ENCODE assay signal across 1 cellular context in the genomic region with DNA sequence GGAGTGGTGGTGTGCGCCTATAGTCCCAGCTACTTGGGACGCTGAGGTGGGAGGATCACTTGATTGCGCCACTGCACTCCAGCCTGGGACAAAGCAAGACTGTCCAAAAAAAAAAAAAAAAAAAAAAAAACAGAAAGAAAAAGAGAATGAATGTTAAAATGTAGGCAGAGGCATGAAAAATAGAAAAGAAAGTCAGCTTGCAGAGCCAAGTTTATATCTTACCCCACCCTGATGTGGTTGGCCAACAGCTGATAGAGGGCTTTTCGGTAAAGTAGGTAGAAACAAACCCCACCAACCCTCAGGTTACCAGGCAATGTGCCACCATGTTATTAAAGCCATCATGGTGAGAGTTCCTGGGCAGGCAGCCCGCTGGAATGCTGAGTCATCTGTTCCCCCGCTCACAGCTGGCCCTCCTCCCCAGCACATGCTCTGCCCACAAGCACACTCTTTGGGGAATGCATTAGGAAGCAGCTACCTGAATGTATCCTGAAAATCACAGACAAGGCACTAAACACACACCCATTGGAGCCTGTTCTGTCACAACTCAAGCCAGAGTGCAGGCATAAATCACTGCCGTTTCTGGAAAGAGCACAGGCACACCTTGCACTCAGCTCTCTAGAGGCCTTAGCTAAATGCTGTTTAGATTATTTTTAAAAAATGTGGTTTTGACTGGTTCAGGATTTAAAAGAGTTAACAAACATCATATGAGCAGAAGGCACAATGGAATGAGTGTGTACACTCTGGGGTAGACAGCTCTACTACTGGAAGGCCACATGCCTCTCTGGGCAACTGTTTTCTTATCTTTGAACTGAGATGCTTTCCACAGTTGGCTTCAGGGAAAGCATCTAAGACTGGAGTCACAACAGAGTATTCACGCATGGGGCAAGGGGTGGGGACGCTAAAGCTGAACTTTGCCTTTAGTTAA.
TF ChIP-seq lines count a peak whose summit lies in the region.

No MANE protein-coding gene starts in this region.

TF ChIP-seq in K562, 482 proteins besides CTCF, POLR2A, EP300 and RAD21 (continued from another document and continues in another):
- TF ChIP-seq, protein P1, sequence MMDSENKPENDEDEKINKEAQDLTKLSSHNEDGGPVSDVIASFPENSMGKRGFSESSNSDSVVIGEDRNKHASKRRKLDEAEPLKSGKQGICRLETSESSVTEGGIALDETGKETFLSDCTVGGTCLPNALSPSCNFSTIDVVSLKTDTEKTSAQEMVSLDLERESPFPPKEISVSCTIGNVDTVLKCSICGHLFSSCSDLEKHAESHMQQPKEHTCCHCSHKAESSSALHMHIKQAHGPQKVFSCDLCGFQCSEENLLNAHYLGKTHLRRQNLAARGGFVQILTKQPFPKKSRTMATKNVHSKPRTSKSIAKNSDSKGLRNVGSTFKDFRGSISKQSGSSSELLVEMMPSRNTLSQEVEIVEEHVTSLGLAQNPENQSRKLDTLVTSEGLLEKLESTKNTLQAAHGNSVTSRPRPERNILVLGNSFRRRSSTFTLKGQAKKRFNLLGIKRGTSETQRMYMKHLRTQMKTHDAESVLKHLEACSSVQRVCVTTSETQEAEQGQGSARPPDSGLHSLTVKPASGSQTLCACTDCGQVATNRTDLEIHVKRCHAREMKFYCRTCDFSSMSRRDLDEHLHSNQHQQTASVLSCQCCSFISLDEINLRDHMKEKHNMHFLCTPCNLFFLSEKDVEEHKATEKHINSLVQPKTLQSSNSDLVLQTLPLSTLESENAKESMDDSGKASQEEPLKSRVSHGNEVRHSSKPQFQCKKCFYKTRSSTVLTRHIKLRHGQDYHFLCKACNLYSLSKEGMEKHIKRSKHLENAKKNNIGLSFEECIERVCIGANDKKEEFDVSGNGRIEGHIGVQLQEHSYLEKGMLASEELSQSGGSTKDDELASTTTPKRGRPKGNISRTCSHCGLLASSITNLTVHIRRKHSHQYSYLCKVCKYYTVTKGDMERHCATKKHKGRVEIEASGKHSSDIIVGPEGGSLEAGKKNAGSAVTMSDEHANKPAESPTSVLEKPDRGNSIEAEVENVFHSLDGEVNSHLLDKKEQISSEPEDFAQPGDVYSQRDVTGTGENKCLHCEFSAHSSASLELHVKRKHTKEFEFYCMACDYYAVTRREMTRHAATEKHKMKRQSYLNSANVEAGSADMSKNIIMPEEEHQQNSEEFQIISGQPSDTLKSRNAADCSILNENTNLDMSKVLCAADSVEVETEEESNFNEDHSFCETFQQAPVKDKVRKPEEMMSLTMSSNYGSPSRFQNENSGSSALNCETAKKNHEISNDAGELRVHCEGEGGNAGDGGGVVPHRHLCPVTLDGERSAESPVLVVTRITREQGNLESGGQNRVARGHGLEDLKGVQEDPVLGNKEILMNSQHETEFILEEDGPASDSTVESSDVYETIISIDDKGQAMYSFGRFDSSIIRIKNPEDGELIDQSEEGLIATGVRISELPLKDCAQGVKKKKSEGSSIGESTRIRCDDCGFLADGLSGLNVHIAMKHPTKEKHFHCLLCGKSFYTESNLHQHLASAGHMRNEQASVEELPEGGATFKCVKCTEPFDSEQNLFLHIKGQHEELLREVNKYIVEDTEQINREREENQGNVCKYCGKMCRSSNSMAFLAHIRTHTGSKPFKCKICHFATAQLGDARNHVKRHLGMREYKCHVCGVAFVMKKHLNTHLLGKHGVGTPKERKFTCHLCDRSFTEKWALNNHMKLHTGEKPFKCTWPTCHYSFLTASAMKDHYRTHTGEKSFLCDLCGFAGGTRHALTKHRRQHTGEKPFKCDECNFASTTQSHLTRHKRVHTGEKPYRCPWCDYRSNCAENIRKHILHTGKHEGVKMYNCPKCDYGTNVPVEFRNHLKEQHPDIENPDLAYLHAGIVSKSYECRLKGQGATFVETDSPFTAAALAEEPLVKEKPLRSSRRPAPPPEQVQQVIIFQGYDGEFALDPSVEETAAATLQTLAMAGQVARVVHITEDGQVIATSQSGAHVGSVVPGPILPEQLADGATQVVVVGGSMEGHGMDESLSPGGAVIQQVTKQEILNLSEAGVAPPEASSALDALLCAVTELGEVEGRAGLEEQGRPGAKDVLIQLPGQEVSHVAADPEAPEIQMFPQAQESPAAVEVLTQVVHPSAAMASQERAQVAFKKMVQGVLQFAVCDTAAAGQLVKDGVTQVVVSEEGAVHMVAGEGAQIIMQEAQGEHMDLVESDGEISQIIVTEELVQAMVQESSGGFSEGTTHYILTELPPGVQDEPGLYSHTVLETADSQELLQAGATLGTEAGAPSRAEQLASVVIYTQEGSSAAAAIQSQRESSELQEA (IDR thresholded peaks at IDR 0.05; ENCODE audit: low read depth): no peak
- TF ChIP-seq ILF3 (IDR thresholded peaks at IDR 0.05; ENCODE audit: borderline replicate concordance) (no peak), MTA1 (IDR thresholded peaks at IDR 0.05; ENCODE audit: borderline replicate concordance) (no peak), TEAD4 (IDR thresholded peaks at IDR 0.05; ENCODE audit: low read length) (peak; percentile 60; the same call in 1 of the 2 replicates), TEAD4 (CRISPR knock-in tag; IDR thresholded peaks at IDR 0.05; ENCODE audit: borderline replicate concordance) (no peak), SIN3A (IDR thresholded peaks at IDR 0.05; ENCODE audit: borderline replicate concordance in 2 of 2, control insufficient read depth in 1 of 2, low read depth in 2 of 2, low read length in 2 of 2) (peak in 1 of 2 experiments; percentile 62; a peak in 1 of 4 replicates), ZNF75A (CRISPR knock-in tag; IDR thresholded peaks at IDR 0.05) (no peak), ZBTB2 (IDR thresholded peaks at IDR 0.05) (no peak), XRCC3 (IDR thresholded peaks at IDR 0.05) (no peak), BACH1 (tag; IDR thresholded peaks at IDR 0.05) (peak; percentile 97), SMARCA5 (IDR thresholded peaks at IDR 0.05) (no peak), ETV1 (tag; conservative IDR thresholded peaks at IDR 0.05; ENCODE audit: low read depth) (no peak), NCOA6 (IDR thresholded peaks at IDR 0.05) (no peak), MED1 (CRISPR knock-in tag; IDR thresholded peaks at IDR 0.05; ENCODE audit: borderline replicate concordance) (no peak), ZNF311 (CRISPR knock-in tag; IDR thresholded peaks at IDR 0.05) (no peak), ZKSCAN1 (IDR thresholded peaks at IDR 0.05; ENCODE audit: low read depth, low read length) (0 out of 2 replicates have a peak, but pooled peaks have one; percentile 28), GATAD2A (IDR thresholded peaks at IDR 0.05) (0 out of 2 replicates have a peak, but pooled peaks have one; percentile 24), ATF2 (CRISPR knock-in tag; IDR thresholded peaks at IDR 0.05) (no peak), TAF1 (IDR thresholded peaks at IDR 0.05; ENCODE audit: control insufficient read depth, extremely low read depth, insufficient read depth, low read length, severe bottlenecking) (no peak), ARHGAP35 (IDR thresholded peaks at IDR 0.05; ENCODE audit: partially characterized antibody) (no peak), HDAC3 (IDR thresholded peaks at IDR 0.05; ENCODE audit: borderline replicate concordance, partially characterized antibody) (no peak), NFE2L1 (tag; IDR thresholded peaks at IDR 0.05; ENCODE audit: borderline replicate concordance, low read depth) (peak; percentile 85), PHF8 (IDR thresholded peaks at IDR 0.05; ENCODE audit: borderline replicate concordance, low read length) (no peak), FOXM1 (IDR thresholded peaks at IDR 0.05; ENCODE audit: low read depth) (no peak), FOXM1 (CRISPR knock-in tag; IDR thresholded peaks at IDR 0.05; ENCODE audit: low read depth) (no peak), ARID1B (IDR thresholded peaks at IDR 0.05) (peak; percentile 68), SMAD1 (IDR thresholded peaks at IDR 0.05; ENCODE audit: low read depth, low read length, partially characterized antibody) (peak; percentile 40), ZKSCAN8 (CRISPR knock-in tag; IDR thresholded peaks at IDR 0.05) (no peak), MYBL2 (IDR thresholded peaks at IDR 0.05; ENCODE audit: low read depth) (no peak), MYBL2 (CRISPR knock-in tag; IDR thresholded peaks at IDR 0.05; ENCODE audit: borderline replicate concordance) (no peak), FOS (IDR thresholded peaks at IDR 0.05; ENCODE audit: extremely low read depth, insufficient read length) (no peak), KAT7 (CRISPR knock-in tag; IDR thresholded peaks at IDR 0.05; ENCODE audit: borderline replicate concordance) (no peak), KLF6 (CRISPR knock-in tag; IDR thresholded peaks at IDR 0.05; ENCODE audit: borderline replicate concordance) (no peak), GABPB1 (CRISPR knock-in tag; IDR thresholded peaks at IDR 0.05) (0 out of 2 replicates have a peak, but pooled peaks have one; percentile 31), PPARD (CRISPR knock-in tag; IDR thresholded peaks at IDR 0.05) (no peak), NFRKB (IDR thresholded peaks at IDR 0.05; ENCODE audit: low read depth) (no peak), CBX1 (IDR thresholded peaks at IDR 0.05; ENCODE audit: low read depth) (no peak), HNRNPUL1 (IDR thresholded peaks at IDR 0.05; ENCODE audit: low read length) (no peak), LEF1 (IDR thresholded peaks at IDR 0.05) (0 out of 2 replicates have a peak, but pooled peaks have one; percentile 36), PTTG1 (tag; IDR thresholded peaks at IDR 0.05; ENCODE audit: low read depth) (no peak), MTA3 (IDR thresholded peaks at IDR 0.05; ENCODE audit: borderline replicate concordance) (peak; percentile 48; the same call in 1 of the 2 replicates), ZC3H11A (IDR thresholded peaks at IDR 0.05; ENCODE audit: low read depth, low read length) (no peak), SMARCE1 (IDR thresholded peaks at IDR 0.05) (peak; percentile 66; the same call in 1 of the 2 replicates), FOXP4 (CRISPR knock-in tag; IDR thresholded peaks at IDR 0.05; ENCODE audit: borderline replicate concordance) (no peak)
- TF ChIP-seq, protein P2, sequence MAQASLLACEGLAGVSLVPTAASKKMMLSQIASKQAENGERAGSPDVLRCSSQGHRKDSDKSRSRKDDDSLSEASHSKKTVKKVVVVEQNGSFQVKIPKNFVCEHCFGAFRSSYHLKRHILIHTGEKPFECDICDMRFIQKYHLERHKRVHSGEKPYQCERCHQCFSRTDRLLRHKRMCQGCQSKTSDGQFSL (CRISPR knock-in tag; IDR thresholded peaks at IDR 0.05): no peak
- TF ChIP-seq, protein P2 (tag; IDR thresholded peaks at IDR 0.05): no peak
- TF ChIP-seq, protein P3, sequence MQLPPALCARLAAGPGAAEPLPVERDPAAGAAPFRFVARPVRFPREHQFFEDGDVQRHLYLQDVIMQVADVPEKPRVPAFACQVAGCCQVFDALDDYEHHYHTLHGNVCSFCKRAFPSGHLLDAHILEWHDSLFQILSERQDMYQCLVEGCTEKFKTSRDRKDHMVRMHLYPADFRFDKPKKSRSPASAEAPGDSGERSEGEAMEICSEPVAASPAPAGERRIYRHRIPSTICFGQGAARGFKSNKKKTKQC (CRISPR knock-in tag; IDR thresholded peaks at IDR 0.05): no peak
- TF ChIP-seq, protein P4, sequence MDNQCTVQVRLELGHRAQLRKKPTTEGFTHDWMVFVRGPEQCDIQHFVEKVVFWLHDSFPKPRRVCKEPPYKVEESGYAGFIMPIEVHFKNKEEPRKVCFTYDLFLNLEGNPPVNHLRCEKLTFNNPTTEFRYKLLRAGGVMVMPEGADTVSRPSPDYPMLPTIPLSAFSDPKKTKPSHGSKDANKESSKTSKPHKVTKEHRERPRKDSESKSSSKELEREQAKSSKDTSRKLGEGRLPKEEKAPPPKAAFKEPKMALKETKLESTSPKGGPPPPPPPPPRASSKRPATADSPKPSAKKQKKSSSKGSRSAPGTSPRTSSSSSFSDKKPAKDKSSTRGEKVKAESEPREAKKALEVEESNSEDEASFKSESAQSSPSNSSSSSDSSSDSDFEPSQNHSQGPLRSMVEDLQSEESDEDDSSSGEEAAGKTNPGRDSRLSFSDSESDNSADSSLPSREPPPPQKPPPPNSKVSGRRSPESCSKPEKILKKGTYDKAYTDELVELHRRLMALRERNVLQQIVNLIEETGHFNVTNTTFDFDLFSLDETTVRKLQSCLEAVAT (IDR thresholded peaks at IDR 0.05): no peak
